Comparison of ENCODE assay signal across 21 cellular contexts in genomic region chr2:36963106-36963505, GRCh38. TPM values are rescaled to one million over a fixed set of nuclear protein-coding genes. Genes with fewer than 3 reads are reported as not detected.
DNase-seq lines count a peak whose midpoint lies in the region; ATAC-seq and TF ChIP-seq lines count a peak whose summit lies in the region.
"Had no signal": no experiment of that assay in that cellular context is flagged by ENCODE, and none has a peak within 500 bp of the region (broad histone marks: within the 10 kb centered on the region; RNA-seq: fewer than 3 reads in every experiment).

No MANE protein-coding gene starts in this region.

- H3K9me3 Mint-ChIP-seq in WTC11 (no peaks in the 10 kb centered on the region), type B pancreatic cell (peaks cover 4% of the 10 kb centered on the region)
- H3K9me3 Mint-ChIP-seq in activated naive CD4-positive, alpha-beta T cell treated with anti-CD3 and anti-CD28 coated beads, Interleukin-2, amount 10 ng/mL, durations not matched to agents 7 days and 5 days = no peaks in the 10 kb centered on the region
- H3K9me3 Mint-ChIP-seq: activated CD4-positive, alpha-beta T cell treated with anti-CD3 and anti-CD28 coated beads, Interleukin-2, amount 10 ng/mL, durations not matched to agents 7 days and 5 days had no signal

- peak overlapping the region; percentile 80 for H3K27ac Mint-ChIP-seq in WTC11
- H3K27ac Mint-ChIP-seq in type B pancreatic cell = peak overlapping the region; percentile 97
- H3K27ac Mint-ChIP-seq in activated naive CD4-positive, alpha-beta T cell treated with anti-CD3 and anti-CD28 coated beads, Interleukin-2, amount 10 ng/mL, durations not matched to agents 7 days and 5 days = no peak overlapping the region
- H3K27ac Mint-ChIP-seq: activated CD4-positive, alpha-beta T cell treated with anti-CD3 and anti-CD28 coated beads, Interleukin-2, amount 10 ng/mL, durations not matched to agents 7 days and 5 days had no signal

- no peaks in the 10 kb centered on the region for H3K36me3 Mint-ChIP-seq in WTC11
- peaks cover 5% of the 10 kb centered on the region for H3K36me3 Mint-ChIP-seq in type B pancreatic cell
- peaks cover 24% of the 10 kb centered on the region for H3K36me3 Mint-ChIP-seq in activated naive CD4-positive, alpha-beta T cell treated with anti-CD3 and anti-CD28 coated beads, Interleukin-2, amount 10 ng/mL, durations not matched to agents 7 days and 5 days

- intact Hi-C loops in left ventricle myocardium inferior (cut with micrococcal nuclease) (no loop called here), cardiac septum (cut with DNase I) (no loop called here)

- H3K4me1 ChIP-seq in left ventricle myocardium inferior = peaks cover 88% of the 10 kb centered on the region
- peaks cover 9% of the 10 kb centered on the region for H3K4me1 ChIP-seq in hepatocyte (ENCODE audit: insufficient read depth)
- H3K4me1 ChIP-seq: ascending aorta had no signal

- 63% methylated on average over 4 of the region's 4 CpGs for WGBS in hepatocyte (ENCODE audit: low lambda C conversion rate, missing lambda C conversion rate)

- H3K4me2 ChIP-seq in hepatocyte = peak overlapping the region; percentile 4
- H3K4me2 ChIP-seq: SK-N-SH had no signal

- no peaks in the 10 kb centered on the region for H3K27me3 ChIP-seq in left ventricle myocardium inferior (ENCODE audit: low read depth)
- no peaks in the 10 kb centered on the region for H3K27me3 ChIP-seq in hepatocyte
- H3K27me3 ChIP-seq: ascending aorta; BLaER1 treated with 17β-estradiol and CSF1 and Interleukin-3, amounts not matched to agents 10 nM and 100 nM; right atrium auricular region; stomach had no signal

- peaks cover 61% of the 10 kb centered on the region for H3K79me2 ChIP-seq in hepatocyte

- H3K9me2 ChIP-seq in hepatocyte (replicated peaks; ENCODE audit: insufficient read depth) = no peaks in the 10 kb centered on the region
- H3K9me2 ChIP-seq: SK-N-SH had no signal

- no peaks in the 10 kb centered on the region for H4K20me1 ChIP-seq in hepatocyte (ENCODE audit: insufficient read depth, poor library complexity, severe bottlenecking)

- POLR2A ChIA-PET in WTC11 (lab: Charles Lee) = interaction anchor here (0.7 kb wide), 1 partner anchor 149 kb away, joined by 3 read pairs; no protein-coding TSS in a partner anchor

- ATAC-seq in WTC11 (no peak), HG03469 (IDR thresholded peaks at IDR 0.05; ENCODE audit: unreplicated experiment) (no peak)

- CTCF ChIA-PET in WTC11 (lab: Charles Lee) = interaction anchor here (1.0 to 1.2 kb wide), 3 partner anchors 9 to 193 kb away, joined by 3 read pairs; no protein-coding TSS in a partner anchor
- CTCF ChIA-PET in activated naive CD4-positive, alpha-beta T cell treated with anti-CD3 and anti-CD28 coated beads, Interleukin-2, amount 10 ng/mL, durations not matched to agents 7 days and 5 days (lab: Charles Lee) = no interaction called here

- no peak overlapping the region for H2AFZ ChIP-seq in hepatocyte

- H3K4me3 ChIP-seq in left ventricle myocardium inferior = no peak overlapping the region
- H3K4me3 ChIP-seq in hepatocyte = no peak overlapping the region
- H3K4me3 ChIP-seq: ascending aorta; BLaER1 treated with 17β-estradiol and CSF1 and Interleukin-3, amounts not matched to agents 10 nM and 100 nM; right atrium auricular region; stomach had no signal

- DNase-seq in left ventricle myocardium inferior (no peak), cardiac septum (ENCODE audit: low spot score) (no peak), WTC11 (ENCODE audit: low spot score) (no peak), hepatocyte (ENCODE audit: low spot score) (peak; percentile 26), type B pancreatic cell (ENCODE audit: extremely low spot score, unreplicated experiment) (no peak), T-helper 1 cell (no peak)
- DNase-seq in activated naive CD4-positive, alpha-beta T cell treated with anti-CD3 and anti-CD28 coated beads, Interleukin-2, amount 10 ng/mL, durations not matched to agents 7 days and 5 days = no peak
- DNase-seq: activated CD4-positive, alpha-beta T cell treated with anti-CD3 and anti-CD28 coated beads, Interleukin-2, amount 10 ng/mL, durations not matched to agents 7 days and 5 days; activated naive CD4-positive, alpha-beta T cell treated with Interleukin-2 at 50 U/mL for 16 hours; cortex of kidney; DMS79 treated with DMSO at 0.1 percent for 48 hours; HCEC 1CT; MM.1S; NCI-H1930; NCI-H69; SK-N-SH; stomach had no signal

- H3K4me1 Mint-ChIP-seq in WTC11 (peaks cover 67% of the 10 kb centered on the region), type B pancreatic cell (ENCODE audit: unreplicated experiment) (peaks cover 38% of the 10 kb centered on the region)
- H3K4me1 Mint-ChIP-seq in activated naive CD4-positive, alpha-beta T cell treated with anti-CD3 and anti-CD28 coated beads, Interleukin-2, amount 10 ng/mL, durations not matched to agents 7 days and 5 days = peaks cover 69% of the 10 kb centered on the region

- H3K4me3 Mint-ChIP-seq in WTC11 = peak overlapping the region; percentile 32
- H3K4me3 Mint-ChIP-seq in type B pancreatic cell = peak overlapping the region; percentile 84
- no peak overlapping the region for H3K4me3 Mint-ChIP-seq in activated naive CD4-positive, alpha-beta T cell treated with anti-CD3 and anti-CD28 coated beads, Interleukin-2, amount 10 ng/mL, durations not matched to agents 7 days and 5 days
- H3K4me3 Mint-ChIP-seq: activated CD4-positive, alpha-beta T cell treated with anti-CD3 and anti-CD28 coated beads, Interleukin-2, amount 10 ng/mL, durations not matched to agents 7 days and 5 days had no signal

- H3K27ac ChIP-seq in left ventricle myocardium inferior (replicated peaks) (peak overlapping the region; percentile 27), hepatocyte (no peak overlapping the region)
- H3K27ac ChIP-seq: ascending aorta; BLaER1 treated with 17β-estradiol and CSF1 and Interleukin-3, amounts not matched to agents 10 nM and 100 nM; stomach had no signal

- TF ChIP-seq CTCF in left ventricle myocardium inferior (IDR thresholded peaks at IDR 0.05; ENCODE audit: borderline replicate concordance) = no peak
- no peak for TF ChIP-seq CTCF in WTC11 (IDR thresholded peaks at IDR 0.05)
- no peak for TF ChIP-seq CTCF in hepatocyte (IDR thresholded peaks at IDR 0.05; ENCODE audit: poor library complexity)
- no peak for TF ChIP-seq CTCF in type B pancreatic cell (conservative IDR thresholded peaks at IDR 0.05)

- no peaks in the 10 kb centered on the region for H3K9me3 ChIP-seq in left ventricle myocardium inferior (replicated peaks)
- no peaks in the 10 kb centered on the region for H3K9me3 ChIP-seq in hepatocyte (ENCODE audit: low read depth)
- H3K9me3 ChIP-seq: ascending aorta; BLaER1 treated with 17β-estradiol and CSF1 and Interleukin-3, amounts not matched to agents 10 nM and 100 nM; right atrium auricular region; SK-N-SH; stomach had no signal

- H3K27me3 Mint-ChIP-seq in WTC11 (ENCODE audit: low read depth) (no peaks in the 10 kb centered on the region; the same call in 1 of the 2 replicates), type B pancreatic cell (peaks cover 4% of the 10 kb centered on the region)
- peaks cover 5% of the 10 kb centered on the region for H3K27me3 Mint-ChIP-seq in activated naive CD4-positive, alpha-beta T cell treated with anti-CD3 and anti-CD28 coated beads, Interleukin-2, amount 10 ng/mL, durations not matched to agents 7 days and 5 days
- H3K27me3 Mint-ChIP-seq: activated CD4-positive, alpha-beta T cell treated with anti-CD3 and anti-CD28 coated beads, Interleukin-2, amount 10 ng/mL, durations not matched to agents 7 days and 5 days had no signal

- H3K36me3 ChIP-seq in left ventricle myocardium inferior (no peaks in the 10 kb centered on the region), hepatocyte (replicated peaks; ENCODE audit: insufficient read depth, low read depth) (no peaks in the 10 kb centered on the region)
- H3K36me3 ChIP-seq: ascending aorta, right atrium auricular region, stomach had no signal

TF ChIP-seq in WTC11, 78 proteins besides CTCF, POLR2A, EP300 and RAD21 (continues in another document):
- no peak for TF ChIP-seq ZSCAN18 (CRISPR knock-in tag; IDR thresholded peaks at IDR 0.05)
- TF ChIP-seq ZNF512 (CRISPR knock-in tag; IDR thresholded peaks at IDR 0.05; ENCODE audit: borderline replicate concordance) = no peak
- TF ChIP-seq USF1 (CRISPR knock-in tag; IDR thresholded peaks at IDR 0.05) = no peak
- no peak for TF ChIP-seq HMGA2 (CRISPR knock-in tag; IDR thresholded peaks at IDR 0.05)

RNA-seq across cellular contexts. Expression of gene STRN, which starts 3.2 kb away (rescaled TPM):
- 55.2 TPM for total RNA-seq in left ventricle myocardium inferior
- 78.0 TPM for total RNA-seq in cardiac septum
- 31.1 to 34.7 TPM (median 31.3 TPM) in 3 replicates for total RNA-seq in WTC11 (2021)
- 13.9 and 14.1 TPM in 2 replicates for total RNA-seq in hepatocyte
- 4.4 TPM in 2 replicates for polyA plus RNA-seq in hepatocyte
- total RNA-seq in type B pancreatic cell (ENCODE audit: low replicate concordance) = 26.1 and 34.3 TPM in 2 replicates
